15 cellular contexts compared by ENCODE assay signal in the genomic region with DNA sequence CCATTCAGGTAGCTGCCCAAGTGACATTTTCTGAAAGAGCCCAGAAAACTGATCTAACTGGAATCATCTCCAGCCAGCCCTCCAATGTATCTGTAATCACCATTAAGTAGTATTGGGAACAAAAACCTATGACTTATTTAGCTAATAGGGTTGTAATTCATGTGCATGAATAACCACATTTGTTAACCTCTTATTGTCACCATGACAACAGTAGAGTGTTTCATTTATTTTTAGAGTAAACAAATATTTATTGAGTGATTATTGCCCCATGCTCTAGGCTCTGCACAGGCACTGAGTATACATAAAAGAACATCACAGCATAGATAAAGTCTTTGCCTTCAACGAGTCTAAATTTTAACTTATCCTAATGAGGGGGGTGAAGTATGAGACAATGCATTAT.
"Had no signal": no experiment of that assay in that cellular context is flagged by ENCODE, and none has a peak within 500 bp of the region (broad histone marks: within the 10 kb centered on the region; RNA-seq: fewer than 3 reads in every experiment).

No MANE protein-coding gene starts in this region.

- H3K36me3 ChIP-seq: breast epithelium, esophagus muscularis mucosa, neutrophil had no signal

- H3K27me3 ChIP-seq: breast epithelium, dorsolateral prefrontal cortex, esophagus muscularis mucosa, neutrophil had no signal

- H3K27ac ChIP-seq: breast epithelium, dorsolateral prefrontal cortex, esophagus muscularis mucosa, neutrophil had no signal

- FAIRE-seq: small intestine had no signal

- DNase-seq: activated CD4-positive, alpha-beta memory T cell treated with anti-CD3 and anti-CD28 coated beads for 36 hours; activated gamma-delta T cell treated with Interleukin-2 at 50 U/mL for 16 hours; activated naive CD8-positive, alpha-beta T cell treated with anti-CD3 and anti-CD28 coated beads, Interleukin-2, amount 10 ng/mL, durations not matched to agents 7 days and 5 days; activated T-cell treated with anti-CD3 and anti-CD28 coated beads, Interleukin-2, amount 50 U/mL, for 48 hours; aorta; dorsolateral prefrontal cortex; glutamatergic neuron; mammary epithelial cell; mucosa of descending colon; naive thymus-derived CD8-positive, alpha-beta T cell; right cardiac atrium; small intestine had no signal

- ATAC-seq: mucosa of descending colon; naive thymus-derived CD8-positive, alpha-beta T cell; right cardiac atrium had no signal

- H3K4me1 ChIP-seq: breast epithelium, esophagus muscularis mucosa had no signal

- H3K4me3 ChIP-seq: breast epithelium, dorsolateral prefrontal cortex, esophagus muscularis mucosa, mucosa of descending colon had no signal

- H3K9me3 ChIP-seq: breast epithelium, esophagus muscularis mucosa, mucosa of descending colon, neutrophil had no signal
